Comparison of ENCODE assay signal across 33 cellular contexts in genomic region chr1:162233066-162233465, GRCh38.
"Had no signal": no experiment of that assay in that cellular context is flagged by ENCODE, and none has a peak within 500 bp of the region (broad histone marks: within the 10 kb centered on the region; RNA-seq: fewer than 3 reads in every experiment).

No MANE protein-coding gene starts in this region.

- H3K27me3 ChIP-seq: body of pancreas, breast epithelium had no signal

- H3K4me3 Mint-ChIP-seq: activated CD4-positive, alpha-beta memory T cell treated with anti-CD3 and anti-CD28 coated beads, Interleukin-2, amount 10 ng/mL, durations not matched to agents 7 days and 5 days; activated CD8-positive, alpha-beta memory T cell treated with anti-CD3 and anti-CD28 coated beads, Interleukin-2, amount 10 ng/mL, durations not matched to agents 7 days and 5 days; activated naive CD4-positive, alpha-beta T cell treated with anti-CD3 and anti-CD28 coated beads, Interleukin-2, amount 50 U/mL, for 24 hours; activated naive CD8-positive, alpha-beta T cell treated with anti-CD3 and anti-CD28 coated beads, Interleukin-2, amount 10 ng/mL, durations not matched to agents 7 days and 5 days had no signal

- H3K9me3 ChIP-seq: body of pancreas, breast epithelium, MG63 had no signal

- H3K27ac ChIP-seq: body of pancreas, breast epithelium, PC-9, WERI-Rb-1 had no signal

- DNase-seq: activated CD4-positive, alpha-beta memory T cell treated with anti-CD3 and anti-CD28 coated beads, Interleukin-2, amount 10 ng/mL, durations not matched to agents 7 days and 5 days; activated CD4-positive, alpha-beta T cell treated with anti-CD3 and anti-CD28 coated beads for 1 hour; activated CD4-positive, alpha-beta T cell treated with anti-CD3 and anti-CD28 coated beads for 48 hours; activated CD4-positive, CD25-positive, alpha-beta regulatory T cell; activated CD8-positive, alpha-beta memory T cell treated with anti-CD3 and anti-CD28 coated beads for 24 hours; activated CD8-positive, alpha-beta memory T cell treated with anti-CD3 and anti-CD28 coated beads, Interleukin-2, amount 10 ng/mL, durations not matched to agents 7 days and 5 days; activated CD8-positive, alpha-beta memory T cell treated with anti-CD3 and anti-CD28 coated beads, Interleukin-2, amount 50 U/mL, for 48 hours; activated effector memory CD4-positive, alpha-beta T cell treated with Interleukin-2 at 50 U/mL for 16 hours; activated naive CD8-positive, alpha-beta T cell treated with anti-CD3 and anti-CD28 coated beads, Interleukin-2, amount 10 ng/mL, durations not matched to agents 7 days and 5 days; activated T-cell treated with anti-CD3 and anti-CD28 coated beads, Interleukin-2, amount 50 U/mL, for 48 hours; body of pancreas; Kasumi-1; KG1; MG63; NCI-H1048; NCI-H1105 treated with DMSO at 0.1 percent for 48 hours; NCI-H1436; NCI-H187; NCI-H2171 treated with DMSO at 0.1 percent for 48 hours; NCI-H2227 treated with DMSO at 0.1 percent for 48 hours; NCI-H446; NCI-H510A treated with DMSO at 0.1 percent for 48 hours; NCI-H526 treated with DMSO at 0.1 percent for 48 hours; NCI-H82; PC-9; Right ventricle myocardium superior; SW 1271; T-helper 1 cell; T-helper 2 cell; T1000; WERI-Rb-1 had no signal

- H3K27ac Mint-ChIP-seq: activated CD4-positive, alpha-beta memory T cell treated with anti-CD3 and anti-CD28 coated beads, Interleukin-2, amount 10 ng/mL, durations not matched to agents 7 days and 5 days; activated CD8-positive, alpha-beta memory T cell treated with anti-CD3 and anti-CD28 coated beads, Interleukin-2, amount 10 ng/mL, durations not matched to agents 7 days and 5 days; activated naive CD4-positive, alpha-beta T cell treated with anti-CD3 and anti-CD28 coated beads, Interleukin-2, amount 50 U/mL, for 24 hours; activated naive CD8-positive, alpha-beta T cell treated with anti-CD3 and anti-CD28 coated beads, Interleukin-2, amount 10 ng/mL, durations not matched to agents 7 days and 5 days had no signal

- H3K9me3 Mint-ChIP-seq: activated CD4-positive, alpha-beta memory T cell treated with anti-CD3 and anti-CD28 coated beads, Interleukin-2, amount 10 ng/mL, durations not matched to agents 7 days and 5 days; activated naive CD4-positive, alpha-beta T cell treated with anti-CD3 and anti-CD28 coated beads, Interleukin-2, amount 50 U/mL, for 24 hours; activated naive CD8-positive, alpha-beta T cell treated with anti-CD3 and anti-CD28 coated beads, Interleukin-2, amount 10 ng/mL, durations not matched to agents 7 days and 5 days had no signal

- H3K4me3 ChIP-seq: body of pancreas, breast epithelium, MG63, PC-9 had no signal

- ATAC-seq: activated CD8-positive, alpha-beta memory T cell treated with anti-CD3 and anti-CD28 coated beads, Interleukin-2, amount 10 ng/mL, durations not matched to agents 7 days and 5 days; body of pancreas had no signal

- H3K36me3 ChIP-seq: breast epithelium, MG63, WERI-Rb-1 had no signal

- H3K4me1 Mint-ChIP-seq: activated CD4-positive, alpha-beta memory T cell treated with anti-CD3 and anti-CD28 coated beads, Interleukin-2, amount 10 ng/mL, durations not matched to agents 7 days and 5 days; activated CD8-positive, alpha-beta memory T cell treated with anti-CD3 and anti-CD28 coated beads, Interleukin-2, amount 10 ng/mL, durations not matched to agents 7 days and 5 days; activated naive CD4-positive, alpha-beta T cell treated with anti-CD3 and anti-CD28 coated beads, Interleukin-2, amount 50 U/mL, for 24 hours; activated naive CD8-positive, alpha-beta T cell treated with anti-CD3 and anti-CD28 coated beads, Interleukin-2, amount 10 ng/mL, durations not matched to agents 7 days and 5 days had no signal

- H3K36me3 Mint-ChIP-seq: activated CD8-positive, alpha-beta memory T cell treated with anti-CD3 and anti-CD28 coated beads, Interleukin-2, amount 10 ng/mL, durations not matched to agents 7 days and 5 days; activated naive CD4-positive, alpha-beta T cell treated with anti-CD3 and anti-CD28 coated beads, Interleukin-2, amount 50 U/mL, for 24 hours; activated naive CD8-positive, alpha-beta T cell treated with anti-CD3 and anti-CD28 coated beads, Interleukin-2, amount 10 ng/mL, durations not matched to agents 7 days and 5 days had no signal

- H3K4me1 ChIP-seq: breast epithelium had no signal
